Comparison of ENCODE assay signal across 8 cellular contexts in the genomic region with DNA sequence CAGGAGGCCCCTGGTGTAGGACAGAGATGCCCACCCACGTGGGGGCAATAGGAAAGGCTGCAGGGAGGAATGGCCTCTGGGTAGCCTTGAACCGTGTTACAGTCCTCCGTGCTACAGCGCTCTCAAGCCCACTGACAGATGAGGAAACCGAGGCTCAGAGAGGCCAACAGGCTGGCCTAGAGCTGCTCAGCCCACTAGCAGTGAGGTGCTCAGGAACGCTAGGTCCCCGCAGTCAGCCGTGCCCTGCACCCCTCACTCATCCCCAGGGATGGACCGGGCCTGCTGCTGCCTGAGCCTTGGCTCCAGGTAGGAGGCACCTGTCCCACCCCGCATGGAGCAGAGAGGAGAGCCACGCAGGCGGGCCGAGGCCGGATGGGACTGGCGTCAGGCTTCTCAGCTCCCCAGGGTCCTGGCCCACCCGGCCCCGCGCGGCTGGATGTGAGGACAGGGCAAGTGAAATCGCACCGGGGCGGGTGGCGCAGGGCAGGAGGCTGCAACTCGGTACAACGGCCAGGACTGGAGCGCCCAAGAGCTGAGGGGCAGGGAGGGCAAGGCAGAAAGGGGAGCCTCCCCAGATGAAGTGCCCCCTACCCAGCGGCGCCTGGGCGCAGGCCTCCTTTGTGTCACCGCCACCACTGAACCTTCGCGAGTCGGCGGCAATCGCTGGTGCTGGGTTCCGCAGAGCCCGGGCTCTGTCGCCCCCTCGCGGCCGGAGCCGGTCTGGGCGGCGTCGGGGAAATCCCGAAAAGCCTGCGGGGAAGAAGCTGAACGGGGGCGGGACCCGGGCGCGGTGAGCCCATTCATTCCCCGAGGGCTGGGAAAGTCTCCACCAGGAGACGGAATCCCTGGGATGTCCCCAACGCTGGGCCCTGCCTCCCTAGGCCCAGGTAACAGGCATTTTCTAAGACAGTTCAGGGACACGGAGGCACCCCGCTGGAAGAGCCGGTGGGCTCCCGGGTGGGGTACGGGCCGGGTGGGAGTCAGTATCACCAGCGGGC. TPM values are rescaled to one million over a fixed set of nuclear protein-coding genes. Genes with fewer than 3 reads are reported as not detected.
A peak's percentile ranks its signal among the peaks of the same experiment; 100 is the strongest.
DNase-seq lines count a peak whose midpoint lies in the region; ATAC-seq, FAIRE-seq and TF ChIP-seq lines count a peak whose summit lies in the region.

No MANE protein-coding gene starts in this region.

- H3K4me1 ChIP-seq in pancreas (peaks cover 0 to 5% (median 5%) of the 10 kb centered on the region in 3 donors), tibial nerve (peaks cover 0 to 52% (median 10%) of the 10 kb centered on the region in 4 donors)

- TF ChIP-seq CTCF in GM10248 (IDR thresholded peaks at IDR 0.05; ENCODE audit: control extremely low read depth, extremely low read depth, low read depth, missing control alignments) (peak; percentile 83), pancreas (IDR thresholded peaks at IDR 0.05) (peak; percentile 96 to 99 (median 98)), tibial nerve (IDR thresholded peaks at IDR 0.05) (peak; percentile 96 to 99 (median 98))

- 20% methylated on average over 62 of the region's 62 CpGs for WGBS in pancreas, 2 donors
- WGBS in tibial nerve, 2 donors = 25 to 47% methylated on average over 29 to 59 of the region's 62 CpGs

- DNase-seq in GM10248 (ENCODE audit: extremely low spot score) (peak; percentile 89), LHCN-M2 (ENCODE audit: low read depth) (peak; percentile 61), foreskin melanocyte (peak; percentile 50), pancreas (peak; percentile 75 to 99 (median 90)), tibial nerve (ENCODE audit: low spot score in 2 of 2) (peak; percentile 73 to 75)
- peak; percentile 74 for DNase-seq in activated effector memory CD4-positive, alpha-beta T cell treated with Interleukin-2 at 50 U/mL for 16 hours

- peak overlapping the region in 2 of 4 donors; percentile 18 to 34 for H3K4me3 ChIP-seq in pancreas
- H3K4me3 ChIP-seq in tibial nerve = peak overlapping the region in 1 of 4 donors; percentile 8

- intact Hi-C loops in pancreas (cut with DNase I) = loop anchor here in 2 of 3 donors (5.0 kb wide), 1 partner anchor 82 kb away; the partner anchor contains the start of gene CHCHD10 (in 2 of the 2)

- no peaks in the 10 kb centered on the region for H3K36me3 ChIP-seq in pancreas
- H3K36me3 ChIP-seq in tibial nerve = no peaks in the 10 kb centered on the region

- H3K9me3 ChIP-seq in pancreas = no peaks in the 10 kb centered on the region
- H3K9me3 ChIP-seq in tibial nerve = no peaks in the 10 kb centered on the region

- TF ChIP-seq EP300 in tibial nerve (IDR thresholded peaks at IDR 0.05) = peak; percentile 16 to 33

- TF ChIP-seq POLR2A in Raji (IDR thresholded peaks at IDR 0.05; ENCODE audit: insufficient read depth, low read depth, low read length) (0 out of 2 replicates have a peak, but pooled peaks have one; percentile 21), tibial nerve (IDR thresholded peaks at IDR 0.05) (no peak)

- no peak overlapping the region for H3K27ac ChIP-seq in pancreas
- no peak overlapping the region for H3K27ac ChIP-seq in tibial nerve

- POLR2A ChIA-PET in GM10248 (lab: Yijun Ruan, JAX) = no interaction called here

- H3K27me3 ChIP-seq in pancreas (no peaks in the 10 kb centered on the region), tibial nerve (no peaks in the 10 kb centered on the region)

- ATAC-seq in pancreas (peak; percentile 92 to 96 (median 95)), HG02884 (IDR thresholded peaks at IDR 0.05; ENCODE audit: unreplicated experiment) (no peak)

- FAIRE-seq in pancreas (lab: Jason Lieb, UNC) = no peak

- CTCF ChIA-PET in GM10248 (lab: Yijun Ruan, JAX) = interaction anchor here (0.6 to 4.4 kb wide), 47 partner anchors 11 to 308 kb away, joined by 3 to 71 read pairs (median 4); partner anchors contain the start of genes CHCHD10, DERL3, DRICH1 and MIF

RNA-seq across cellular contexts. Expression of gene SLC2A11, which starts 8.4 kb away (rescaled TPM):
- total RNA-seq in LHCN-M2 (2014; rRNA removed) (6.5 and 8.6 TPM in 2 replicates), pancreas (10 to 100 TPM; 10.3 to 20.2 (median 14.7) TPM), tibial nerve (10 to 100 TPM in 3 of 4 donors, 1 to 10 TPM in 1; 6.9 to 28.9 (median 13.4) TPM)
- polyA plus RNA-seq in LHCN-M2 (2012) = 7.8 TPM
- polyA plus RNA-seq in pancreas = 10 to 100 TPM; 19.2 to 21.9 TPM

RNA-seq across cellular contexts. Expression of gene DERL3, which starts 10.5 kb away (rescaled TPM):
- 0.23 TPM in 1 of 2 replicates, not detected in the other for total RNA-seq in LHCN-M2 (2014; rRNA removed)
- polyA plus RNA-seq in LHCN-M2 (2012) = 0.68 TPM
- 10 to 100 TPM; 13.0 to 26.5 (median 19.1) TPM for total RNA-seq in pancreas
- polyA plus RNA-seq in pancreas = 10 to 100 TPM; 19.7 to 26.3 TPM
- total RNA-seq in tibial nerve = 1 to 10 TPM in 1 of 4 donors, under 1 TPM in 1, not detected in 2; 0.60 to 2.3 TPM

RNA-seq across cellular contexts. Expression of gene MIF, which starts 44.9 kb away (rescaled TPM):
- total RNA-seq in LHCN-M2 (2014; rRNA removed) (512 and 577 TPM in 2 replicates), pancreas (100 to 1,000 TPM; 128 to 269 (median 192) TPM), tibial nerve (100 to 1,000 TPM; 160 to 481 (median 281) TPM)
- 1,162 TPM for polyA plus RNA-seq in LHCN-M2 (2012)
- 100 to 1,000 TPM; 353 to 476 TPM for polyA plus RNA-seq in pancreas

Comparison
In these comparisons a context has a peak if more than half of its experiments do, and no peak if none do; other contexts are left out.
1. RNA of gene DERL3, which starts 10.5 kb away (total RNA-seq): 13.0 to 26.5 TPM in pancreas; 0.60 to 2.3 TPM in tibial nerve and 0.23 TPM in LHCN-M2; every median in the first group is over 4 times any median in the second.
2. Peak in every context shown above with its lines, with median percentiles within 50 percentile points of each other: DNase-seq and CTCF ChIP-seq.